1 cellular context compared by ENCODE assay signal in the genomic region with DNA sequence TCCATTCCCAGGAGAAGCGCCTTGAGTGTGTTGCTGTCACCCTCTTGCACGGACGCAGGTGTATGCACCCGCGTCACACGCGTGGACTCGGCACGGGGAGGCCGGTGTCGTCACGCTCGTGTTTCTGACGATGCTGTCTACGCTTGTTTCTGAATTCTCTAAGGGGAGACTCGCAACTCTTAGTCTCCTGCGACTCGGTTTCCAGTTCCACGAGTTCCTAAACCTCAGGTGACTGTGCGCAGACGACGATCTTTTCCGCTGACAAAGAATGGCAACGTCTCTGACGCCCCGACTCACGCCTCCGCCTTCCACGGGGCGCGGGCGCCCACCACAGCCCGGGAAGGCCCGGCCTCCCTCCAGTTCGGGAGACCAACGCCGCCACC.
TF ChIP-seq lines count a peak whose summit lies in the region.

No MANE protein-coding gene starts in this region.

TF ChIP-seq in HEK293, 187 proteins besides CTCF, POLR2A, EP300 and RAD21 (continued from another document):
- TF ChIP-seq, protein P1, sequence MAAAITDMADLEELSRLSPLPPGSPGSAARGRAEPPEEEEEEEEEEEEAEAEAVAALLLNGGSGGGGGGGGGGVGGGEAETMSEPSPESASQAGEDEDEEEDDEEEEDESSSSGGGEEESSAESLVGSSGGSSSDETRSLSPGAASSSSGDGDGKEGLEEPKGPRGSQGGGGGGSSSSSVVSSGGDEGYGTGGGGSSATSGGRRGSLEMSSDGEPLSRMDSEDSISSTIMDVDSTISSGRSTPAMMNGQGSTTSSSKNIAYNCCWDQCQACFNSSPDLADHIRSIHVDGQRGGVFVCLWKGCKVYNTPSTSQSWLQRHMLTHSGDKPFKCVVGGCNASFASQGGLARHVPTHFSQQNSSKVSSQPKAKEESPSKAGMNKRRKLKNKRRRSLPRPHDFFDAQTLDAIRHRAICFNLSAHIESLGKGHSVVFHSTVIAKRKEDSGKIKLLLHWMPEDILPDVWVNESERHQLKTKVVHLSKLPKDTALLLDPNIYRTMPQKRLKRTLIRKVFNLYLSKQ (tag by site-specific recombination; IDR thresholded peaks at IDR 0.05; ENCODE audit: borderline replicate concordance) = no peak
- TF ChIP-seq, protein P2, sequence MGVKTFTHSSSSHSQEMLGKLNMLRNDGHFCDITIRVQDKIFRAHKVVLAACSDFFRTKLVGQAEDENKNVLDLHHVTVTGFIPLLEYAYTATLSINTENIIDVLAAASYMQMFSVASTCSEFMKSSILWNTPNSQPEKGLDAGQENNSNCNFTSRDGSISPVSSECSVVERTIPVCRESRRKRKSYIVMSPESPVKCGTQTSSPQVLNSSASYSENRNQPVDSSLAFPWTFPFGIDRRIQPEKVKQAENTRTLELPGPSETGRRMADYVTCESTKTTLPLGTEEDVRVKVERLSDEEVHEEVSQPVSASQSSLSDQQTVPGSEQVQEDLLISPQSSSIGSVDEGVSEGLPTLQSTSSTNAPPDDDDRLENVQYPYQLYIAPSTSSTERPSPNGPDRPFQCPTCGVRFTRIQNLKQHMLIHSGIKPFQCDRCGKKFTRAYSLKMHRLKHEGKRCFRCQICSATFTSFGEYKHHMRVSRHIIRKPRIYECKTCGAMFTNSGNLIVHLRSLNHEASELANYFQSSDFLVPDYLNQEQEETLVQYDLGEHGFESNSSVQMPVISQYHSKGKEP (tag by site-specific recombination; IDR thresholded peaks at IDR 0.05) = no peak
- TF ChIP-seq, protein P3, sequence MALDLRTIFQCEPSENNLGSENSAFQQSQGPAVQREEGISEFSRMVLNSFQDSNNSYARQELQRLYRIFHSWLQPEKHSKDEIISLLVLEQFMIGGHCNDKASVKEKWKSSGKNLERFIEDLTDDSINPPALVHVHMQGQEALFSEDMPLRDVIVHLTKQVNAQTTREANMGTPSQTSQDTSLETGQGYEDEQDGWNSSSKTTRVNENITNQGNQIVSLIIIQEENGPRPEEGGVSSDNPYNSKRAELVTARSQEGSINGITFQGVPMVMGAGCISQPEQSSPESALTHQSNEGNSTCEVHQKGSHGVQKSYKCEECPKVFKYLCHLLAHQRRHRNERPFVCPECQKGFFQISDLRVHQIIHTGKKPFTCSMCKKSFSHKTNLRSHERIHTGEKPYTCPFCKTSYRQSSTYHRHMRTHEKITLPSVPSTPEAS (tag by site-specific recombination; IDR thresholded peaks at IDR 0.05) = no peak
- TF ChIP-seq ZNF184 (tag by site-specific recombination; IDR thresholded peaks at IDR 0.05) = no peak
- no peak; the same call in 1 of the 2 replicates for TF ChIP-seq ZBTB8A (tag by site-specific recombination; IDR thresholded peaks at IDR 0.05)
- TF ChIP-seq, protein P4, sequence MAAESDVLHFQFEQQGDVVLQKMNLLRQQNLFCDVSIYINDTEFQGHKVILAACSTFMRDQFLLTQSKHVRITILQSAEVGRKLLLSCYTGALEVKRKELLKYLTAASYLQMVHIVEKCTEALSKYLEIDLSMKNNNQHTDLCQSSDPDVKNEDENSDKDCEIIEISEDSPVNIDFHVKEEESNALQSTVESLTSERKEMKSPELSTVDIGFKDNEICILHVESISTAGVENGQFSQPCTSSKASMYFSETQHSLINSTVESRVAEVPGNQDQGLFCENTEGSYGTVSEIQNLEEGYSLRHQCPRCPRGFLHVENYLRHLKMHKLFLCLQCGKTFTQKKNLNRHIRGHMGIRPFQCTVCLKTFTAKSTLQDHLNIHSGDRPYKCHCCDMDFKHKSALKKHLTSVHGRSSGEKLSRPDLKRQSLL (tag by site-specific recombination; IDR thresholded peaks at IDR 0.05) = no peak
- TF ChIP-seq, protein P5, sequence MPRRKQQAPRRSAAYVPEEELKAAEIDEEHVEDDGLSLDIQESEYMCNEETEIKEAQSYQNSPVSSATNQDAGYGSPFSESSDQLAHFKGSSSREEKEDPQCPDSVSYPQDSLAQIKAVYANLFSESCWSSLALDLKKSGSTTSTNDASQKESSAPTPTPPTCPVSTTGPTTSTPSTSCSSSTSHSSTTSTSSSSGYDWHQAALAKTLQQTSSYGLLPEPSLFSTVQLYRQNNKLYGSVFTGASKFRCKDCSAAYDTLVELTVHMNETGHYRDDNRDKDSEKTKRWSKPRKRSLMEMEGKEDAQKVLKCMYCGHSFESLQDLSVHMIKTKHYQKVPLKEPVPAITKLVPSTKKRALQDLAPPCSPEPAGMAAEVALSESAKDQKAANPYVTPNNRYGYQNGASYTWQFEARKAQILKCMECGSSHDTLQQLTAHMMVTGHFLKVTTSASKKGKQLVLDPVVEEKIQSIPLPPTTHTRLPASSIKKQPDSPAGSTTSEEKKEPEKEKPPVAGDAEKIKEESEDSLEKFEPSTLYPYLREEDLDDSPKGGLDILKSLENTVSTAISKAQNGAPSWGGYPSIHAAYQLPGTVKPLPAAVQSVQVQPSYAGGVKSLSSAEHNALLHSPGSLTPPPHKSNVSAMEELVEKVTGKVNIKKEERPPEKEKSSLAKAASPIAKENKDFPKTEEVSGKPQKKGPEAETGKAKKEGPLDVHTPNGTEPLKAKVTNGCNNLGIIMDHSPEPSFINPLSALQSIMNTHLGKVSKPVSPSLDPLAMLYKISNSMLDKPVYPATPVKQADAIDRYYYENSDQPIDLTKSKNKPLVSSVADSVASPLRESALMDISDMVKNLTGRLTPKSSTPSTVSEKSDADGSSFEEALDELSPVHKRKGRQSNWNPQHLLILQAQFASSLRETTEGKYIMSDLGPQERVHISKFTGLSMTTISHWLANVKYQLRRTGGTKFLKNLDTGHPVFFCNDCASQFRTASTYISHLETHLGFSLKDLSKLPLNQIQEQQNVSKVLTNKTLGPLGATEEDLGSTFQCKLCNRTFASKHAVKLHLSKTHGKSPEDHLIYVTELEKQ (tag by site-specific recombination; IDR thresholded peaks at IDR 0.05; ENCODE audit: borderline replicate concordance) = 0 out of 2 replicates have a peak, but pooled peaks have one; percentile 6
- TF ChIP-seq, protein P6, sequence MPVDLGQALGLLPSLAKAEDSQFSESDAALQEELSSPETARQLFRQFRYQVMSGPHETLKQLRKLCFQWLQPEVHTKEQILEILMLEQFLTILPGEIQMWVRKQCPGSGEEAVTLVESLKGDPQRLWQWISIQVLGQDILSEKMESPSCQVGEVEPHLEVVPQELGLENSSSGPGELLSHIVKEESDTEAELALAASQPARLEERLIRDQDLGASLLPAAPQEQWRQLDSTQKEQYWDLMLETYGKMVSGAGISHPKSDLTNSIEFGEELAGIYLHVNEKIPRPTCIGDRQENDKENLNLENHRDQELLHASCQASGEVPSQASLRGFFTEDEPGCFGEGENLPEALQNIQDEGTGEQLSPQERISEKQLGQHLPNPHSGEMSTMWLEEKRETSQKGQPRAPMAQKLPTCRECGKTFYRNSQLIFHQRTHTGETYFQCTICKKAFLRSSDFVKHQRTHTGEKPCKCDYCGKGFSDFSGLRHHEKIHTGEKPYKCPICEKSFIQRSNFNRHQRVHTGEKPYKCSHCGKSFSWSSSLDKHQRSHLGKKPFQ (tag by site-specific recombination; IDR thresholded peaks at IDR 0.05) = no peak
- TF ChIP-seq, protein P7, sequence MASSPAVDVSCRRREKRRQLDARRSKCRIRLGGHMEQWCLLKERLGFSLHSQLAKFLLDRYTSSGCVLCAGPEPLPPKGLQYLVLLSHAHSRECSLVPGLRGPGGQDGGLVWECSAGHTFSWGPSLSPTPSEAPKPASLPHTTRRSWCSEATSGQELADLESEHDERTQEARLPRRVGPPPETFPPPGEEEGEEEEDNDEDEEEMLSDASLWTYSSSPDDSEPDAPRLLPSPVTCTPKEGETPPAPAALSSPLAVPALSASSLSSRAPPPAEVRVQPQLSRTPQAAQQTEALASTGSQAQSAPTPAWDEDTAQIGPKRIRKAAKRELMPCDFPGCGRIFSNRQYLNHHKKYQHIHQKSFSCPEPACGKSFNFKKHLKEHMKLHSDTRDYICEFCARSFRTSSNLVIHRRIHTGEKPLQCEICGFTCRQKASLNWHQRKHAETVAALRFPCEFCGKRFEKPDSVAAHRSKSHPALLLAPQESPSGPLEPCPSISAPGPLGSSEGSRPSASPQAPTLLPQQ (tag by site-specific recombination; IDR thresholded peaks at IDR 0.05) = no peak
- TF ChIP-seq, protein P8, sequence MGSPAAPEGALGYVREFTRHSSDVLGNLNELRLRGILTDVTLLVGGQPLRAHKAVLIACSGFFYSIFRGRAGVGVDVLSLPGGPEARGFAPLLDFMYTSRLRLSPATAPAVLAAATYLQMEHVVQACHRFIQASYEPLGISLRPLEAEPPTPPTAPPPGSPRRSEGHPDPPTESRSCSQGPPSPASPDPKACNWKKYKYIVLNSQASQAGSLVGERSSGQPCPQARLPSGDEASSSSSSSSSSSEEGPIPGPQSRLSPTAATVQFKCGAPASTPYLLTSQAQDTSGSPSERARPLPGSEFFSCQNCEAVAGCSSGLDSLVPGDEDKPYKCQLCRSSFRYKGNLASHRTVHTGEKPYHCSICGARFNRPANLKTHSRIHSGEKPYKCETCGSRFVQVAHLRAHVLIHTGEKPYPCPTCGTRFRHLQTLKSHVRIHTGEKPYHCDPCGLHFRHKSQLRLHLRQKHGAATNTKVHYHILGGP (tag by site-specific recombination; IDR thresholded peaks at IDR 0.05) = no peak
- TF ChIP-seq ZNF660 (tag by site-specific recombination; IDR thresholded peaks at IDR 0.05) = peak; percentile 30; the same call in 1 of the 2 replicates
- TF ChIP-seq ZNF585B (tag by site-specific recombination; IDR thresholded peaks at IDR 0.05) = no peak
- TF ChIP-seq ZBTB7A (tag by site-specific recombination; IDR thresholded peaks at IDR 0.05; ENCODE audit: low read depth) = no peak
- TF ChIP-seq ZFP41 (tag by site-specific recombination; IDR thresholded peaks at IDR 0.05; ENCODE audit: borderline replicate concordance) = no peak
- TF ChIP-seq ZFP69B (tag by site-specific recombination; IDR thresholded peaks at IDR 0.05) = no peak
- no peak for TF ChIP-seq ZBTB20 (tag by site-specific recombination; IDR thresholded peaks at IDR 0.05)
- TF ChIP-seq ZNF654 (tag by site-specific recombination; IDR thresholded peaks at IDR 0.05; ENCODE audit: low read depth) = no peak
- TF ChIP-seq OVOL3 (tag by site-specific recombination; IDR thresholded peaks at IDR 0.05) = no peak
- no peak for TF ChIP-seq ZNF133 (tag by site-specific recombination; IDR thresholded peaks at IDR 0.05)
- TF ChIP-seq PRDM1 (tag by site-specific recombination; IDR thresholded peaks at IDR 0.05) = no peak
- TF ChIP-seq ZNF830 (tag by site-specific recombination; IDR thresholded peaks at IDR 0.05; ENCODE audit: low read depth) = no peak
- TF ChIP-seq ZBTB21 (tag by site-specific recombination; IDR thresholded peaks at IDR 0.05) = peak; percentile 66; the same call in 1 of the 2 replicates
- peak; percentile 84; the same call in 1 of the 2 replicates for TF ChIP-seq EGR2 (tag by site-specific recombination; IDR thresholded peaks at IDR 0.05; ENCODE audit: low read depth)
